1 cellular context compared by ENCODE assay signal in genomic region chrX:7120578-7121219, GRCh38.
TF ChIP-seq lines count a peak whose summit lies in the region.

No MANE protein-coding gene starts in this region.

TF ChIP-seq in GM12878, 131 proteins besides CTCF, POLR2A, EP300 and RAD21 (continued from another document):
- TF ChIP-seq BCL3 (IDR thresholded peaks at IDR 0.05; ENCODE audit: borderline replicate concordance, insufficient read depth, low read depth, low read length, poor library complexity, severe bottlenecking), result peak; percentile 49
- TF ChIP-seq SMAD1 (IDR thresholded peaks at IDR 0.05; ENCODE audit: low read depth, partially characterized antibody), result peak; percentile 69
- 0 out of 2 replicates have a peak, but pooled peaks have one; percentile 27 for TF ChIP-seq ATF2 (IDR thresholded peaks at IDR 0.05; ENCODE audit: low read length)
